In the genomic region with DNA sequence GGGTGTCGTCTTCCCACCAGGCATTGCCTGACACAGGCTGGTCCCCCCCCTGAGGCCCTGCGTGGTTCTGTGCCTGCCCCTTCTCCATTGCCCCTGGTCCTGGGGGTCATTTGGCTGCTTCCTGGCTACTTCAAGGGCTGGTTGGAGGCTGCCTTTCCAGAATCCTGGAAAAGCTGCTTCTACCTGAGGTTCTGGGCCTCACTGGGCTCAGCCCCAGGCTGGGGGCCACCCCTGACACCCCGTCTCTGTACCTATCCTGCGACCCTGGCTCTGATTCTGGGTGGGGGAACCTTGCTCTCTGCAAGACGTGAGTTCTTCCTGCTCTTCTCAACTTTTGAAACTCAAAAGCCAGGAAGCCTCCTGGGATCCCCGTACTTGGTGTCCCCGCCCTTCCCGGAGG, we compare ENCODE assay signal across 22 cellular contexts.
DNase-seq lines count a peak whose midpoint lies in the region; ATAC-seq, FAIRE-seq and TF ChIP-seq lines count a peak whose summit lies in the region.
"Had no signal": no experiment of that assay in that cellular context is flagged by ENCODE, and none has a peak within 500 bp of the region (broad histone marks: within the 10 kb centered on the region; RNA-seq: fewer than 3 reads in every experiment).

No MANE protein-coding gene starts in this region.

- H3K27ac ChIP-seq in H9 (ENCODE audit: insufficient read length, low read depth, low read length) (no peak overlapping the region), H1 (ENCODE audit: low read depth, low read length) (no peak overlapping the region), aorta (ENCODE audit: low read depth in 1 of 2, low read length in 2 of 2) (no peak overlapping the region)
- H3K27ac ChIP-seq: Peyer's patch, SJSA1 had no signal

- no peak overlapping the region for H3K56ac ChIP-seq in H9 (ENCODE audit: insufficient read length, low read depth, low read length)
- no peak overlapping the region for H3K56ac ChIP-seq in H1 (replicated peaks; ENCODE audit: insufficient read length, low read depth, low read length)

- peak overlapping the region; percentile 61; the same call in 1 of the 2 replicates for H3K14ac ChIP-seq in H9 (ENCODE audit: insufficient read depth, low read length)
- H3K14ac ChIP-seq in H1 (ENCODE audit: insufficient read length) = no peak overlapping the region

- DNase-seq in H9 (no peak), H1 (ENCODE audit: low read depth in 1 of 2, low spot score in 2 of 2) (no peak), mucosa of descending colon (no peak), aorta (peak; percentile 37 to 42), RPMI8226 (no peak), amygdala (lab: John Stamatoyannopoulos, UW) (no peak)
- DNase-seq in T-helper 2 cell treated with Interferon-gamma antibody and Interleukin-4, amounts not matched to agents 5 μg/mL and 100 μg/mL, for 36 hours (ENCODE audit: low spot score) = no peak
- DNase-seq: AML-193, DMS53, KBM-7, MM.1S, NCI-H1092, NCI-H1436, NCI-H187 treated with DMSO at 0.1 percent for 48 hours, NCI-H226, NCI-H748 treated with DMSO at 0.1 percent for 48 hours, Peyer's patch had no signal

- TF ChIP-seq EP300 in H1 (IDR thresholded peaks at IDR 0.05; ENCODE audit: borderline replicate concordance in 1 of 2, low read depth in 2 of 2, low read length in 2 of 2) = no peak

- no peaks in the 10 kb centered on the region for H3K36me3 ChIP-seq in H1 (ENCODE audit: control insufficient read depth in 2 of 4, insufficient read depth in 4 of 4, low read length in 3 of 4)
- H3K36me3 ChIP-seq in mucosa of descending colon (ENCODE audit: low read depth) = no peaks in the 10 kb centered on the region
- H3K36me3 ChIP-seq in aorta (ENCODE audit: control insufficient read depth in 1 of 2, insufficient read depth in 2 of 2, low read length in 1 of 2) = no peaks in the 10 kb centered on the region
- H3K36me3 ChIP-seq: Peyer's patch, SJSA1 had no signal

- H2BK5ac ChIP-seq in H9 (ENCODE audit: insufficient read length, low read length) = no peak overlapping the region
- no peak overlapping the region for H2BK5ac ChIP-seq in H1 (ENCODE audit: low read depth, low read length)

- H2BK20ac ChIP-seq in H9 (ENCODE audit: low read depth, low read length, poor library complexity, severe bottlenecking) = no peak overlapping the region
- peak overlapping the region; percentile 48; the same call in 1 of the 2 replicates for H2BK20ac ChIP-seq in H1 (ENCODE audit: low read length)

- H3K9me3 ChIP-seq in H9 (ENCODE audit: control insufficient read depth, low read depth, low read length) (no peaks in the 10 kb centered on the region), H1 (ENCODE audit: insufficient read depth in 2 of 2, low read depth in 1 of 2, low read length in 1 of 2) (no peaks in the 10 kb centered on the region), mucosa of descending colon (no peaks in the 10 kb centered on the region), aorta (ENCODE audit: control insufficient read depth, low read length) (no peaks in the 10 kb centered on the region)
- H3K9me3 ChIP-seq: Peyer's patch, SJSA1 had no signal

- H3K4ac ChIP-seq in H9 (ENCODE audit: low read depth, low read length) (no peak overlapping the region), H1 (replicated peaks; ENCODE audit: insufficient read length, low read depth, low read length) (no peak overlapping the region)

- no peak overlapping the region for H3K4me3 Mint-ChIP-seq in H9
- H3K4me3 Mint-ChIP-seq in T-helper 2 cell treated with Interferon-gamma antibody and Interleukin-4, amounts not matched to agents 5 μg/mL and 100 μg/mL, for 36 hours = no peak overlapping the region

- no peaks in the 10 kb centered on the region for H3K36me3 Mint-ChIP-seq in H9 (ENCODE audit: insufficient read depth in 1 of 3, low read depth in 3 of 3)
- no peaks in the 10 kb centered on the region for H3K36me3 Mint-ChIP-seq in T-helper 2 cell treated with Interferon-gamma antibody and Interleukin-4, amounts not matched to agents 5 μg/mL and 100 μg/mL, for 36 hours (ENCODE audit: low read depth)

- H3K23me2 ChIP-seq in H9 (ENCODE audit: insufficient read length, low read depth, low read length, poor library complexity, severe bottlenecking) (no peaks in the 10 kb centered on the region), H1 (ENCODE audit: low read depth, low read length) (no peaks in the 10 kb centered on the region)

- intact Hi-C loops in mucosa of descending colon (cut with DNase I, micrococcal nuclease) (no loop called here), aorta (cut with DNase I) (no loop called here)

- CTCF ChIA-PET in H1 (lab: Charles Lee; ENCODE audit: partially characterized antibody) = interaction anchor here (0.8 to 1.0 kb wide), 2 partner anchors 79 to 227 kb away, joined by 3 read pairs; no protein-coding TSS in a partner anchor

- peaks cover 2% of the 10 kb centered on the region; the same call in 1 of the 2 replicates for H3K27me3 Mint-ChIP-seq in H9 (ENCODE audit: low read depth)
- H3K27me3 Mint-ChIP-seq in T-helper 2 cell treated with Interferon-gamma antibody and Interleukin-4, amounts not matched to agents 5 μg/mL and 100 μg/mL, for 36 hours (ENCODE audit: low read depth) = peaks cover 10% of the 10 kb centered on the region

- H3K4me2 ChIP-seq in H9 (ENCODE audit: insufficient read depth, insufficient read length, low read length) (no peak overlapping the region), H1 (ENCODE audit: insufficient read depth in 1 of 2, low read depth in 2 of 2, low read length in 2 of 2) (no peak overlapping the region)

- H3K27ac Mint-ChIP-seq in H9 = peak overlapping the region in 2 of 3 experiments; percentile 60 to 70; a peak in 2 of 7 replicates
- H3K27ac Mint-ChIP-seq in T-helper 2 cell treated with Interferon-gamma antibody and Interleukin-4, amounts not matched to agents 5 μg/mL and 100 μg/mL, for 36 hours = no peak overlapping the region

- H4K91ac ChIP-seq in H9 (ENCODE audit: insufficient read length, low read depth, low read length) (no peak overlapping the region), H1 (replicated peaks; ENCODE audit: insufficient read length, low read length) (no peak overlapping the region)

- H3K9ac ChIP-seq in H9 (ENCODE audit: extremely low read depth, insufficient read length, low read length) = no peak overlapping the region
- H3K9ac ChIP-seq in H1 (replicated peaks in 1 of 4; ENCODE audit: extremely low read depth in 1 of 4, low read depth in 3 of 4, low read length in 3 of 4) = no peak overlapping the region

- no peak for TF ChIP-seq CTCF in H9 (conservative IDR thresholded peaks at IDR 0.05)
- TF ChIP-seq CTCF in H1 (IDR thresholded peaks at IDR 0.05; ENCODE audit: control extremely low read depth in 1 of 3, insufficient read depth in 1 of 3, low read depth in 1 of 3, low read length in 3 of 3) = no peak
- no peak for TF ChIP-seq CTCF in mucosa of descending colon (IDR thresholded peaks at IDR 0.05)

- H3K27me3 ChIP-seq in H9 (ENCODE audit: insufficient read depth, low read length) (no peaks in the 10 kb centered on the region), H1 (replicated peaks in 1 of 4; ENCODE audit: control insufficient read depth in 3 of 4, extremely low read depth in 1 of 4, insufficient read depth in 3 of 4, low read length in 3 of 4) (no peaks in the 10 kb centered on the region), aorta (ENCODE audit: control insufficient read depth in 1 of 2, insufficient read depth in 2 of 2, low read length in 1 of 2) (no peaks in the 10 kb centered on the region)
- H3K27me3 ChIP-seq: Peyer's patch, SJSA1 had no signal

- no peaks in the 10 kb centered on the region for H4K20me1 ChIP-seq in H9 (ENCODE audit: control insufficient read depth, insufficient read depth, insufficient read length)
- no peaks in the 10 kb centered on the region for H4K20me1 ChIP-seq in H1 (replicated peaks in 1 of 2; ENCODE audit: control insufficient read depth in 1 of 2, insufficient read depth in 2 of 2, low read length in 2 of 2)

- peak; percentile 20 for ATAC-seq in mucosa of descending colon
- no peak for ATAC-seq in aorta (ENCODE audit: low FRiP score)
- ATAC-seq: Right ventricle myocardium inferior had no signal

- H3T11ph ChIP-seq in H9 (ENCODE audit: low read length) = no peak overlapping the region

- no CpG with 5 or more reads among the region's 8 CpGs for WGBS in H9 (ENCODE audit: extremely low coverage, insufficient read length, low lambda C conversion rate)
- WGBS in H1 (ENCODE audit: extremely low coverage in 1 of 2, insufficient coverage in 1 of 2, insufficient read length in 1 of 2, insufficient replicate concordance in 2 of 2, low coverage in 1 of 2, low lambda C conversion rate in 2 of 2, missing lambda C conversion rate in 1 of 2), 2 experiments = 70% methylated on average over 8 of the region's 8 CpGs; no CpG with 5 or more reads in 1 of the 2 experiments
- WGBS in aorta, 2 donors = 90 to 91% methylated on average over 8 of the region's 8 CpGs

- TF ChIP-seq POLR2A in H1 (IDR thresholded peaks at IDR 0.05; ENCODE audit: control extremely low read depth in 1 of 2, low read depth in 2 of 2, low read length in 2 of 2) = no peak

- H3K79me1 ChIP-seq in H9 (ENCODE audit: insufficient read depth, low read depth, low read length, poor library complexity, severe bottlenecking) (no peaks in the 10 kb centered on the region), H1 (ENCODE audit: low read depth, low read length) (no peaks in the 10 kb centered on the region)

- H4K5ac ChIP-seq in H9 (ENCODE audit: insufficient read length, low read depth, low read length) (no peak overlapping the region), H1 (ENCODE audit: insufficient read length, low read depth, low read length) (no peak overlapping the region)

- H4K8ac ChIP-seq in H9 (replicated peaks; ENCODE audit: insufficient read length, low read depth, low read length) (no peak overlapping the region), H1 (ENCODE audit: extremely low read depth, insufficient read depth, low read length) (no peak overlapping the region)

- no peaks in the 10 kb centered on the region for H3K9me3 Mint-ChIP-seq in H9
- H3K9me3 Mint-ChIP-seq in T-helper 2 cell treated with Interferon-gamma antibody and Interleukin-4, amounts not matched to agents 5 μg/mL and 100 μg/mL, for 36 hours = no peaks in the 10 kb centered on the region

- no peak for FAIRE-seq in H1 (lab: Jason Lieb, UNC)
- FAIRE-seq: D721Med, GM19239, H54 had no signal

- no peaks in the 10 kb centered on the region for H3K79me2 ChIP-seq in H9 (ENCODE audit: insufficient read depth, low read length)
- no peaks in the 10 kb centered on the region for H3K79me2 ChIP-seq in H1 (ENCODE audit: control insufficient read depth in 1 of 2, insufficient read depth in 2 of 2, low read length in 2 of 2)

- H2BK15ac ChIP-seq in H9 (ENCODE audit: low read depth, low read length) (no peak overlapping the region), H1 (ENCODE audit: low read length) (peak overlapping the region; percentile 72; the same call in 1 of the 2 replicates)

- H2AFZ ChIP-seq in H9 (ENCODE audit: low read length) (no peak overlapping the region), H1 (ENCODE audit: low read length) (peak overlapping the region; percentile 59; the same call in 1 of the 2 replicates)

- POLR2A ChIA-PET in H1 (lab: Charles Lee; ENCODE audit: partially characterized antibody) = no interaction called here

- H3K4me3 ChIP-seq in H1 (ENCODE audit: extremely low read depth in 1 of 4, insufficient read depth in 2 of 4, low read depth in 3 of 4, low read length in 4 of 4) = no peak overlapping the region
- no peak overlapping the region for H3K4me3 ChIP-seq in mucosa of descending colon
- no peak overlapping the region for H3K4me3 ChIP-seq in aorta (ENCODE audit: low read length in 2 of 2)
- H3K4me3 ChIP-seq: Peyer's patch, SJSA1 had no signal

- peaks cover 0 to 9% of the 10 kb centered on the region in 2 experiments; a peak in 3 of 4 replicates for H3K4me1 Mint-ChIP-seq in H9
- no peaks in the 10 kb centered on the region for H3K4me1 Mint-ChIP-seq in T-helper 2 cell treated with Interferon-gamma antibody and Interleukin-4, amounts not matched to agents 5 μg/mL and 100 μg/mL, for 36 hours (ENCODE audit: low read depth)

- no peak overlapping the region for H2BK120ac ChIP-seq in H9 (ENCODE audit: low read depth, low read length, poor library complexity, severe bottlenecking)
- no peak overlapping the region for H2BK120ac ChIP-seq in H1 (replicated peaks; ENCODE audit: low read depth, low read length)

- H3K23ac ChIP-seq in H9 (ENCODE audit: insufficient read length, low read depth, low read length) = no peak overlapping the region
- no peak overlapping the region for H3K23ac ChIP-seq in H1 (ENCODE audit: insufficient read length)

- no peak for TF ChIP-seq RAD21 in H1 (IDR thresholded peaks at IDR 0.05 in 1 of 2, conservative IDR thresholded peaks at IDR 0.05 in 1 of 2; ENCODE audit: low read depth in 2 of 2, low read length in 2 of 2)

- no peaks in the 10 kb centered on the region for H3K4me1 ChIP-seq in H9 (ENCODE audit: insufficient read depth, low read length)
- H3K4me1 ChIP-seq in H1 (replicated peaks in 1 of 4; ENCODE audit: control insufficient read depth in 3 of 4, insufficient read depth in 4 of 4, low read length in 3 of 4) = no peaks in the 10 kb centered on the region; a peak in 2 of 7 replicates
- peaks cover 15% of the 10 kb centered on the region for H3K4me1 ChIP-seq in mucosa of descending colon (ENCODE audit: low read depth)
- H3K4me1 ChIP-seq in aorta (ENCODE audit: control insufficient read depth in 1 of 2, insufficient read depth in 2 of 2, low read length in 2 of 2) = no peaks in the 10 kb centered on the region
- H3K4me1 ChIP-seq: SJSA1 had no signal

- H2BK12ac ChIP-seq in H9 (ENCODE audit: insufficient read length, low read depth, low read length) (no peak overlapping the region), H1 (ENCODE audit: low read depth, low read length) (no peak overlapping the region)

- H3K18ac ChIP-seq in H9 (ENCODE audit: insufficient read length, low read depth, low read length) (no peak overlapping the region), H1 (ENCODE audit: extremely low read depth, low read length) (peak overlapping the region; percentile 48; the same call in 1 of the 2 replicates)

- H2AK5ac ChIP-seq in H9 (ENCODE audit: insufficient read length, low read length) (no peak overlapping the region), H1 (ENCODE audit: low read depth, low read length) (no peak overlapping the region)

Comparison
In these comparisons a context has a peak if more than half of its experiments do, and no peak if none do; other contexts are left out.
1. DNase-seq: peak in aorta (2 of 2); none in H9 (single experiment), H1 (0 of 2), mucosa of descending colon (0 of 3), RPMI8226 (single experiment), amygdala (0 of 56) and T-helper 2 cell treated with Interferon-gamma antibody and Interleukin-4, amounts not matched to agents 5 μg/mL and 100 μg/mL, for 36 hours (single experiment).